ENCODE assay signal across 13 cellular contexts in the genomic region with DNA sequence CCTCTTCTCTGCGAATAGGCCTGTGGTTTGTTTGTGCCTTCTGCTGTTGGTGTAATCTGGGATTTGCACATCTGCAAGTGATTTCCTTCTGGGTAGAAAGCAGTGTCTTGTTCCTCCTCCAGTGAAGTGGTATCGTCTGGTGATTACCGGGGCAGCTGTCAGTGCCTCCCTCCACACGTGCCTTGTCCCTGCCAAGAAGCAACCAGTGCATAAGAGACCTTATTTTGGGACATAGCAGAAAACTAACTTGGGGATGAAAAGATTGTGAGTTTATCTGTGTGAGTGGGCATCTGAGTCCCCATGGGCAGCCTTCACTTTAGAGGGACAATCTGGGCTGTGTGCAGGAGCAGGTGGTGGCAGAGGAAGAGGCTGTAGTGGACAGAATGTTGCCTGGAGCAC.
DNase-seq lines count a peak whose midpoint lies in the region; ATAC-seq, FAIRE-seq and TF ChIP-seq lines count a peak whose summit lies in the region.
"Had no signal": no experiment of that assay in that cellular context is flagged by ENCODE, and none has a peak within 500 bp of the region (broad histone marks: within the 10 kb centered on the region; RNA-seq: fewer than 3 reads in every experiment).

No MANE protein-coding gene starts in this region.

- H3K4me3 ChIP-seq in HFF-Myc (replicated peaks; ENCODE audit: low read depth, low read length), result no peak overlapping the region
- H3K4me3 ChIP-seq: ovary had no signal

- TF ChIP-seq POLR2A in H54 (IDR thresholded peaks at IDR 0.05; ENCODE audit: low read depth, low read length), result no peak

- no peak for ATAC-seq in GM18868 (IDR thresholded peaks at IDR 0.05; ENCODE audit: unreplicated experiment)
- ATAC-seq: activated CD8-positive, alpha-beta T cell treated with anti-CD3 and anti-CD28 coated beads for 36 hours had no signal

- FAIRE-seq in H54 (lab: Jason Lieb, UNC), result no peak
- FAIRE-seq: TTC549 had no signal

- TF ChIP-seq CTCF in AG09319 (IDR thresholded peaks at IDR 0.05; ENCODE audit: low read depth, low read length) (no peak), HFF-Myc (IDR thresholded peaks at IDR 0.05; ENCODE audit: low read depth, low read length, missing control alignments) (no peak)

- DNase-seq in AG09319 (ENCODE audit: extremely low read depth, low read depth) (peak; percentile 10), HFF-Myc (ENCODE audit: extremely low read depth, low read depth) (peak; percentile 65), SHP77 treated with DMSO at 0.1 percent for 48 hours (lab: John Stamatoyannopoulos, UW) (peak; percentile 68), hippocampal formation (lab: John Stamatoyannopoulos, UW) (peak; percentile 39), NCI-H69 (lab: John Stamatoyannopoulos, UW) (no peak), H54 (ENCODE audit: insufficient read length, low spot score) (no peak)
- DNase-seq in activated CD8-positive, alpha-beta memory T cell treated with anti-CD3 and anti-CD28 coated beads, Interleukin-2, amount 50 U/mL, for 48 hours, result no peak
- DNase-seq: activated CD8-positive, alpha-beta T cell treated with anti-CD3 and anti-CD28 coated beads for 36 hours; NCI-H774; ovary; Right ventricle myocardium superior had no signal

Comparison
In these comparisons a context has a peak if more than half of its experiments do, and no peak if none do; other contexts are left out.
1. DNase-seq: peak in AG09319 (single experiment), HFF-Myc (single experiment), SHP77 treated with DMSO at 0.1 percent for 48 hours (single experiment) and hippocampal formation (2 of 2); none in NCI-H69 (single experiment), activated CD8-positive, alpha-beta memory T cell treated with anti-CD3 and anti-CD28 coated beads, Interleukin-2, amount 50 U/mL, for 48 hours (single experiment) and H54 (single experiment).